ENCODE assay signal across 38 cellular contexts in the genomic region with DNA sequence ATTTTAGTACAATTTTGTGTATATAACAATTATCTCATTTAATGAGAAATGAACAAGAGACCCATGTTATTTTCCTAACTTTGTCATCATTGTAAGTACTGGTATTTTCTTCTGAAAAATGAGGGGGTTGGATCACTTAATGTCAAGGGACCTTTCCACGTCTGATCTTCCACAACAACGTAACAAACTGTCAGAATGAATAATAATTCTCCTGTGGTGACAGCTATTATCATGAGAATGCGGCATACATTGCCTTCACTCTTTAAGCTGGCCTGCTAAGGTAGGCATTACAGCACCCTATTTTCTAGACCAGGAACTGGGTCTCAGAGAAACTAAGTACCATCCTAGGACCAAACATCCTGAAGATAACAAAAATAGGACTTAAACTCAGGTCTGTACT.
"Had no signal": no experiment of that assay in that cellular context is flagged by ENCODE, and none has a peak within 500 bp of the region (broad histone marks: within the 10 kb centered on the region; RNA-seq: fewer than 3 reads in every experiment).

No MANE protein-coding gene starts in this region.

- H3K4me3 Mint-ChIP-seq: activated naive CD4-positive, alpha-beta T cell treated with anti-CD3 and anti-CD28 coated beads for 36 hours; activated naive CD4-positive, alpha-beta T cell treated with anti-CD3 and anti-CD28 coated beads, Interleukin-2, amount 10 ng/mL, durations not matched to agents 7 days and 5 days; activated naive CD4-positive, alpha-beta T cell treated with anti-CD3 and anti-CD28 coated beads, Interleukin-2, amount 50 U/mL, for 24 hours; activated naive CD8-positive, alpha-beta T cell; activated naive CD8-positive, alpha-beta T cell treated with anti-CD3 and anti-CD28 coated beads for 36 hours; activated naive CD8-positive, alpha-beta T cell treated with anti-CD3 and anti-CD28 coated beads, Interleukin-2, amount 10 ng/mL, durations not matched to agents 7 days and 5 days; activated naive CD8-positive, alpha-beta T cell treated with anti-CD3 and anti-CD28 coated beads, Interleukin-2, amount 50 U/mL, for 24 hours; activated T-cell treated with anti-CD3 and anti-CD28 coated beads, Interleukin-2, amount 50 U/mL, for 24 hours; activated T-cell treated with anti-CD3 and anti-CD28 coated beads, Interleukin-2, amount 50 U/mL, for 4 hours; activated T-cell treated with anti-CD3 and anti-CD28 coated beads, Interleukin-2, amount 50 U/mL, for 72 hours; activated T-helper 1 cell treated with anti-CD3 and anti-CD28 coated beads, Interleukin-12 subunit alpha, Interleukin-12 subunit beta, Interleukin-2, Interleukin-4 antibody, amounts not matched to agents 30 ng/mL and 10 ng/mL and 1 ng/mL, durations not matched to agents 14 hours and 24 hours and 36 hours; activated T-helper 17 cell treated with anti-CD3 and anti-CD28 coated beads, Interleukin-2, amount 50 U/mL, for 72 hours; brain; central memory CD8-positive, alpha-beta T cell had no signal

- H3K4me3 ChIP-seq: adrenal gland, ascending aorta, body of pancreas, breast epithelium, cardiac muscle cell had no signal

- H3K27me3 Mint-ChIP-seq: activated naive CD4-positive, alpha-beta T cell treated with anti-CD3 and anti-CD28 coated beads, Interleukin-2, amount 10 ng/mL, durations not matched to agents 7 days and 5 days; activated naive CD4-positive, alpha-beta T cell treated with anti-CD3 and anti-CD28 coated beads, Interleukin-2, amount 50 U/mL, for 24 hours; activated naive CD8-positive, alpha-beta T cell; activated naive CD8-positive, alpha-beta T cell treated with anti-CD3 and anti-CD28 coated beads for 36 hours; activated naive CD8-positive, alpha-beta T cell treated with anti-CD3 and anti-CD28 coated beads, Interleukin-2, amount 10 ng/mL, durations not matched to agents 7 days and 5 days; activated naive CD8-positive, alpha-beta T cell treated with anti-CD3 and anti-CD28 coated beads, Interleukin-2, amount 50 U/mL, for 24 hours; activated T-cell treated with anti-CD3 and anti-CD28 coated beads, Interleukin-2, amount 50 U/mL, for 24 hours; activated T-helper 17 cell treated with anti-CD3 and anti-CD28 coated beads, Interleukin-2, amount 50 U/mL, for 72 hours; brain; central memory CD8-positive, alpha-beta T cell had no signal

- H3K36me3 Mint-ChIP-seq: activated naive CD4-positive, alpha-beta T cell treated with anti-CD3 and anti-CD28 coated beads, Interleukin-2, amount 10 ng/mL, durations not matched to agents 7 days and 5 days; activated naive CD4-positive, alpha-beta T cell treated with anti-CD3 and anti-CD28 coated beads, Interleukin-2, amount 50 U/mL, for 72 hours; activated naive CD8-positive, alpha-beta T cell treated with anti-CD3 and anti-CD28 coated beads, Interleukin-2, amount 10 ng/mL, durations not matched to agents 7 days and 5 days; brain had no signal

- H3K27me3 ChIP-seq: adrenal gland, ascending aorta, body of pancreas, brain microvascular endothelial cell, breast epithelium, cardiac muscle cell had no signal

- H3K9me3 ChIP-seq: adrenal gland, ascending aorta, body of pancreas, breast epithelium had no signal

- H3K4me1 Mint-ChIP-seq: activated naive CD4-positive, alpha-beta T cell treated with anti-CD3 and anti-CD28 coated beads, Interleukin-2, amount 10 ng/mL, durations not matched to agents 7 days and 5 days; activated naive CD4-positive, alpha-beta T cell treated with anti-CD3 and anti-CD28 coated beads, Interleukin-2, amount 50 U/mL, for 24 hours; activated naive CD8-positive, alpha-beta T cell treated with anti-CD3 and anti-CD28 coated beads for 36 hours; activated naive CD8-positive, alpha-beta T cell treated with anti-CD3 and anti-CD28 coated beads, Interleukin-2, amount 10 ng/mL, durations not matched to agents 7 days and 5 days; activated naive CD8-positive, alpha-beta T cell treated with anti-CD3 and anti-CD28 coated beads, Interleukin-2, amount 50 U/mL, for 24 hours; central memory CD8-positive, alpha-beta T cell had no signal

- DNase-seq: activated effector memory CD4-positive, alpha-beta T cell treated with anti-CD3 and anti-CD28 coated beads, Interleukin-2, amount 50 U/mL, for 16 hours; activated effector memory CD4-positive, alpha-beta T cell treated with Interleukin-2 at 50 U/mL for 16 hours; activated gamma-delta T cell; activated gamma-delta T cell treated with Interleukin-2 at 50 U/mL for 16 hours; activated naive CD4-positive, alpha-beta T cell; activated naive CD4-positive, alpha-beta T cell treated with anti-CD3 and anti-CD28 coated beads for 36 hours; activated naive CD4-positive, alpha-beta T cell treated with anti-CD3 and anti-CD28 coated beads, Interleukin-2, amount 10 ng/mL, durations not matched to agents 7 days and 5 days; activated naive CD4-positive, alpha-beta T cell treated with anti-CD3 and anti-CD28 coated beads, Interleukin-2, amount 50 U/mL, for 16 hours; activated naive CD4-positive, alpha-beta T cell treated with Interleukin-2 at 50 U/mL for 16 hours; activated naive CD8-positive, alpha-beta T cell treated with anti-CD3 and anti-CD28 coated beads for 36 hours; activated naive CD8-positive, alpha-beta T cell treated with anti-CD3 and anti-CD28 coated beads, Interleukin-2, amount 10 ng/mL, durations not matched to agents 7 days and 5 days; activated naive CD8-positive, alpha-beta T cell treated with anti-CD3 and anti-CD28 coated beads, Interleukin-2, amount 50 U/mL, for 24 hours; activated T-cell treated with anti-CD3 and anti-CD28 coated beads, Interleukin-2, amount 50 U/mL, for 1 hour; activated T-cell treated with anti-CD3 and anti-CD28 coated beads, Interleukin-2, amount 50 U/mL, for 24 hours; activated T-cell treated with anti-CD3 and anti-CD28 coated beads, Interleukin-2, amount 50 U/mL, for 4 hours; activated T-cell treated with anti-CD3 and anti-CD28 coated beads, Interleukin-2, amount 50 U/mL, for 48 hours; activated T-cell treated with anti-CD3 and anti-CD28 coated beads, Interleukin-2, amount 50 U/mL, for 72 hours; adrenal gland; amniotic stem cell; amygdala; anterior cingulate cortex; aorta; body of pancreas; brain microvascular endothelial cell; caudate nucleus; central memory CD4-positive, alpha-beta T cell; cerebellar nuclear complex had no signal

- H3K9me3 Mint-ChIP-seq: activated naive CD4-positive, alpha-beta T cell treated with anti-CD3 and anti-CD28 coated beads for 36 hours; activated naive CD4-positive, alpha-beta T cell treated with anti-CD3 and anti-CD28 coated beads, Interleukin-2, amount 10 ng/mL, durations not matched to agents 7 days and 5 days; activated naive CD4-positive, alpha-beta T cell treated with anti-CD3 and anti-CD28 coated beads, Interleukin-2, amount 50 U/mL, for 24 hours; activated naive CD4-positive, alpha-beta T cell treated with anti-CD3 and anti-CD28 coated beads, Interleukin-2, amount 50 U/mL, for 72 hours; activated naive CD8-positive, alpha-beta T cell treated with anti-CD3 and anti-CD28 coated beads for 36 hours; activated naive CD8-positive, alpha-beta T cell treated with anti-CD3 and anti-CD28 coated beads, Interleukin-2, amount 10 ng/mL, durations not matched to agents 7 days and 5 days; activated naive CD8-positive, alpha-beta T cell treated with anti-CD3 and anti-CD28 coated beads, Interleukin-2, amount 50 U/mL, for 24 hours; activated T-cell treated with anti-CD3 and anti-CD28 coated beads, Interleukin-2, amount 50 U/mL, for 24 hours; activated T-cell treated with anti-CD3 and anti-CD28 coated beads, Interleukin-2, amount 50 U/mL, for 4 hours; activated T-cell treated with anti-CD3 and anti-CD28 coated beads, Interleukin-2, amount 50 U/mL, for 72 hours; activated T-helper 1 cell treated with anti-CD3 and anti-CD28 coated beads, Interleukin-12 subunit alpha, Interleukin-12 subunit beta, Interleukin-2, Interleukin-4 antibody, amounts not matched to agents 30 ng/mL and 10 ng/mL and 1 ng/mL, durations not matched to agents 14 hours and 24 hours and 36 hours; activated T-helper 2 cell treated with anti-CD3 and anti-CD28 coated beads, Interferon-gamma antibody, Interleukin-2, Interleukin-4, amounts not matched to agents 10 μg/mL and 5 μg/mL and 100 μg/mL, durations not matched to agents 14 hours and 24 hours and 36 hours; brain; central memory CD8-positive, alpha-beta T cell had no signal

- H3K36me3 ChIP-seq: adrenal gland, ascending aorta, brain microvascular endothelial cell, breast epithelium, cardiac muscle cell had no signal

- H3K27ac Mint-ChIP-seq: activated naive CD4-positive, alpha-beta T cell treated with anti-CD3 and anti-CD28 coated beads for 36 hours; activated naive CD4-positive, alpha-beta T cell treated with anti-CD3 and anti-CD28 coated beads, Interleukin-2, amount 10 ng/mL, durations not matched to agents 7 days and 5 days; activated naive CD4-positive, alpha-beta T cell treated with anti-CD3 and anti-CD28 coated beads, Interleukin-2, amount 50 U/mL, for 24 hours; activated naive CD8-positive, alpha-beta T cell; activated naive CD8-positive, alpha-beta T cell treated with anti-CD3 and anti-CD28 coated beads for 36 hours; activated naive CD8-positive, alpha-beta T cell treated with anti-CD3 and anti-CD28 coated beads, Interleukin-2, amount 10 ng/mL, durations not matched to agents 7 days and 5 days; activated naive CD8-positive, alpha-beta T cell treated with anti-CD3 and anti-CD28 coated beads, Interleukin-2, amount 50 U/mL, for 24 hours; activated T-cell treated with anti-CD3 and anti-CD28 coated beads, Interleukin-2, amount 50 U/mL, for 24 hours; activated T-cell treated with anti-CD3 and anti-CD28 coated beads, Interleukin-2, amount 50 U/mL, for 72 hours; activated T-helper 1 cell treated with anti-CD3 and anti-CD28 coated beads, Interleukin-12 subunit alpha, Interleukin-12 subunit beta, Interleukin-2, Interleukin-4 antibody, amounts not matched to agents 30 ng/mL and 10 ng/mL and 1 ng/mL, durations not matched to agents 14 hours and 24 hours and 36 hours; activated T-helper 17 cell treated with anti-CD3 and anti-CD28 coated beads, Interleukin-2, amount 50 U/mL, for 72 hours; activated T-helper 2 cell treated with anti-CD3 and anti-CD28 coated beads, Interferon-gamma antibody, Interleukin-2, Interleukin-4, amounts not matched to agents 10 μg/mL and 5 μg/mL and 100 μg/mL, durations not matched to agents 14 hours and 24 hours and 36 hours; brain had no signal

- H3K27ac ChIP-seq: adrenal gland, ascending aorta, body of pancreas, brain microvascular endothelial cell, breast epithelium, cardiac muscle cell had no signal
